Comparison of ENCODE assay signal across 19 cellular contexts in the genomic region with DNA sequence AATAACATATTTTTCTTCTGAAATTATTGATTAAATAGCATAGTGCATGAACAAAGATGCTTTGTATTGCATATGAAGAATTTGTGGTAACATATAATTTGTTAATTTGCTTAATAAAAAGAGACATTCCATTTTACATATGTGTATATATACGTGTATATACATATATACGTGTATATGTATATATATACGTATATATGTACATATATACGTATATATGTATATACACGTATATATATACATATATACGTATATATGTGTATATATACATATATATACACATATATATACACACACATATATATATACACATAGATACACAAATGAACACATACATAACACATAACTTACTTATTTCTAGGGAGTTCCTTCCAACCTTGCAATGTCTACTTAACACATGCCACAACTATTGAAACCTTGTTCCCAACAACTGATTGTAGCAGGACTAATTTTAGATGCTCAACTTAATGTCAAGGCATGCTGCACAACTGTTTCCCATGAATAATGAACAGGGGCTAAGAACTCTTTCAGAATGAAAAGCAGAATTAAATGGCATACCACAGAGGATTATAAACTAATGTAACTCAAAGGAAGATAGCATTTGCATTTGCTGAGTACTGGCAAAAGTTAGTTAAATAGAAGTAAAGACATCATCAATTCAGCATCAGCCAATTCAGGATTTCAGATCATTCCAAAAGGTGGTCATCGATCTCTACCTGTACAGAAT. TPM values are rescaled to one million over a fixed set of nuclear protein-coding genes. Genes with fewer than 3 reads are reported as not detected.
DNase-seq lines count a peak whose midpoint lies in the region; ATAC-seq, FAIRE-seq and TF ChIP-seq lines count a peak whose summit lies in the region.
"Had no signal": no experiment of that assay in that cellular context is flagged by ENCODE, and none has a peak within 500 bp of the region (broad histone marks: within the 10 kb centered on the region; RNA-seq: fewer than 3 reads in every experiment).

No MANE protein-coding gene starts in this region.

- no peaks in the 10 kb centered on the region for H3K36me3 ChIP-seq in osteoblast (ENCODE audit: insufficient read depth, low read length)
- H3K36me3 ChIP-seq: BE2C had no signal

- no peak for TF ChIP-seq CTCF in A549 (IDR thresholded peaks at IDR 0.05)
- no peak for TF ChIP-seq CTCF in osteoblast (IDR thresholded peaks at IDR 0.05; ENCODE audit: extremely low read depth, low read depth, low read length)

- H3K4me2 ChIP-seq in A549 (no peak overlapping the region), osteoblast (ENCODE audit: insufficient read depth, low read length) (no peak overlapping the region)
- H3K4me2 ChIP-seq: PC-9 had no signal

- no peak for DNase-seq in A549 (ENCODE audit: low read depth in 1 of 2, low spot score in 1 of 2)
- no peak for DNase-seq in osteoblast (ENCODE audit: insufficient read length, low spot score, missing footprints)
- no peak for DNase-seq in T-helper 1 cell
- DNase-seq in DMS79 (lab: John Stamatoyannopoulos, UW), result no peak
- no peak for DNase-seq in hippocampal formation (lab: John Stamatoyannopoulos, UW)
- DNase-seq: BE2C, GM23248, MM.1S, NCI-H1436 treated with DMSO at 0.1 percent for 48 hours, NCI-H2227 treated with DMSO at 0.1 percent for 48 hours, NCI-H510A treated with DMSO at 0.1 percent for 48 hours, NCI-H748 treated with DMSO at 0.1 percent for 48 hours, PC-9, RPMI8226, SHP77 had no signal

- CTCF ChIA-PET in A549 (lab: Yijun Ruan, JAX), result no interaction called here

- H3K9me3 ChIP-seq in A549 (no peaks in the 10 kb centered on the region), osteoblast (ENCODE audit: low read depth, low read length) (no peaks in the 10 kb centered on the region)
- H3K9me3 ChIP-seq: BE2C had no signal

- TF ChIP-seq POLR2A in A549 (IDR thresholded peaks at IDR 0.05; ENCODE audit: low read length), result no peak

- H3K27me3 ChIP-seq in osteoblast (ENCODE audit: insufficient read depth, low read length), result no peaks in the 10 kb centered on the region
- H3K27me3 ChIP-seq: BE2C had no signal

- H2AFZ ChIP-seq in osteoblast (ENCODE audit: low read length), result peak overlapping the region; percentile 67
- H2AFZ ChIP-seq: GM23248, PC-9 had no signal

- peaks cover 7% of the 10 kb centered on the region; the same call in 1 of the 3 replicates for H3K4me1 ChIP-seq in A549
- H3K4me1 ChIP-seq in osteoblast (ENCODE audit: insufficient read depth, low read length), result no peaks in the 10 kb centered on the region

- H3K4me3 ChIP-seq in A549 (no peak overlapping the region), osteoblast (ENCODE audit: insufficient read depth, low read length) (no peak overlapping the region)
- H3K4me3 ChIP-seq: GM23248, PC-9 had no signal

- H3K79me2 ChIP-seq in osteoblast (ENCODE audit: insufficient read depth, low read length), result no peaks in the 10 kb centered on the region

- POLR2A ChIA-PET in A549 (lab: Yijun Ruan, JAX), result no interaction called here

- no peak for TF ChIP-seq EP300 in A549 (IDR thresholded peaks at IDR 0.05)

- WGBS in A549 (ENCODE audit: missing lambda C conversion rate), result 88% methylated on average over 7 of the region's 7 CpGs

- no peak for TF ChIP-seq RAD21 in A549 (conservative IDR thresholded peaks at IDR 0.05 in 1 of 2, IDR thresholded peaks at IDR 0.05 in 1 of 2)

- ATAC-seq in A549, result no peak
- no peak for ATAC-seq in GM19397 (IDR thresholded peaks at IDR 0.05; ENCODE audit: unreplicated experiment)
- ATAC-seq: HCT116 had no signal

- H4K20me1 ChIP-seq in osteoblast (ENCODE audit: insufficient read depth, low read length), result no peaks in the 10 kb centered on the region

- peak; percentile 13 for FAIRE-seq in A549 (lab: Jason Lieb, UNC)
- peak; percentile 26 for FAIRE-seq in TTC549 (lab: Jason Lieb, UNC)
- FAIRE-seq in islet of Langerhans (lab: Jason Lieb, UNC), result peak; percentile 24

- H3K27ac ChIP-seq in A549 (no peak overlapping the region), osteoblast (ENCODE audit: low read depth, low read length) (no peak overlapping the region)
- H3K27ac ChIP-seq: GM23248, PC-9 had no signal

TF ChIP-seq in A549, 52 proteins besides CTCF, POLR2A, EP300 and RAD21:
- TF ChIP-seq, protein P1, sequence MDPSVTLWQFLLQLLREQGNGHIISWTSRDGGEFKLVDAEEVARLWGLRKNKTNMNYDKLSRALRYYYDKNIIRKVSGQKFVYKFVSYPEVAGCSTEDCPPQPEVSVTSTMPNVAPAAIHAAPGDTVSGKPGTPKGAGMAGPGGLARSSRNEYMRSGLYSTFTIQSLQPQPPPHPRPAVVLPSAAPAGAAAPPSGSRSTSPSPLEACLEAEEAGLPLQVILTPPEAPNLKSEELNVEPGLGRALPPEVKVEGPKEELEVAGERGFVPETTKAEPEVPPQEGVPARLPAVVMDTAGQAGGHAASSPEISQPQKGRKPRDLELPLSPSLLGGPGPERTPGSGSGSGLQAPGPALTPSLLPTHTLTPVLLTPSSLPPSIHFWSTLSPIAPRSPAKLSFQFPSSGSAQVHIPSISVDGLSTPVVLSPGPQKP (IDR thresholded peaks at IDR 0.05; ENCODE audit: low read depth, low read length), result no peak
- TF ChIP-seq, protein P2, sequence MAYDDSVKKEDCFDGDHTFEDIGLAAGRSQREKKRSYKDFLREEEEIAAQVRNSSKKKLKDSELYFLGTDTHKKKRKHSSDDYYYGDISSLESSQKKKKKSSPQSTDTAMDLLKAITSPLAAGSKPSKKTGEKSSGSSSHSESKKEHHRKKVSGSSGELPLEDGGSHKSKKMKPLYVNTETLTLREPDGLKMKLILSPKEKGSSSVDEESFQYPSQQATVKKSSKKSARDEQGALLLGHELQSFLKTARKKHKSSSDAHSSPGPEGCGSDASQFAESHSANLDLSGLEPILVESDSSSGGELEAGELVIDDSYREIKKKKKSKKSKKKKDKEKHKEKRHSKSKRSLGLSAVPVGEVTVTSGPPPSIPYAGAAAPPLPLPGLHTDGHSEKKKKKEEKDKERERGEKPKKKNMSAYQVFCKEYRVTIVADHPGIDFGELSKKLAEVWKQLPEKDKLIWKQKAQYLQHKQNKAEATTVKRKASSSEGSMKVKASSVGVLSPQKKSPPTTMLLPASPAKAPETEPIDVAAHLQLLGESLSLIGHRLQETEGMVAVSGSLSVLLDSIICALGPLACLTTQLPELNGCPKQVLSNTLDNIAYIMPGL (CRISPR knock-in tag; IDR thresholded peaks at IDR 0.05; ENCODE audit: borderline replicate concordance), result no peak
- TF ChIP-seq EHF (CRISPR knock-in tag; IDR thresholded peaks at IDR 0.05) (no peak), ZNF302 (CRISPR knock-in tag; IDR thresholded peaks at IDR 0.05) (no peak), KDM1A (IDR thresholded peaks at IDR 0.05; ENCODE audit: low read depth) (no peak), CBX2 (IDR thresholded peaks at IDR 0.05; ENCODE audit: borderline replicate concordance, low read depth) (no peak), RFX5 (IDR thresholded peaks at IDR 0.05) (no peak), FOSL2 (IDR thresholded peaks at IDR 0.05) (no peak), FOSL2 (CRISPR knock-in tag; IDR thresholded peaks at IDR 0.05) (no peak), NR3C1 (IDR thresholded peaks at IDR 0.05) (no peak), CBX8 (IDR thresholded peaks at IDR 0.05) (no peak), HEYL (CRISPR knock-in tag; IDR thresholded peaks at IDR 0.05) (no peak), KDM5A (IDR thresholded peaks at IDR 0.05) (no peak), HDAC2 (IDR thresholded peaks at IDR 0.05) (no peak), RCOR1 (IDR thresholded peaks at IDR 0.05; ENCODE audit: low read depth, low read length) (no peak), EHMT2 (IDR thresholded peaks at IDR 0.05; ENCODE audit: low read depth) (no peak)
- TF ChIP-seq, protein P3, sequence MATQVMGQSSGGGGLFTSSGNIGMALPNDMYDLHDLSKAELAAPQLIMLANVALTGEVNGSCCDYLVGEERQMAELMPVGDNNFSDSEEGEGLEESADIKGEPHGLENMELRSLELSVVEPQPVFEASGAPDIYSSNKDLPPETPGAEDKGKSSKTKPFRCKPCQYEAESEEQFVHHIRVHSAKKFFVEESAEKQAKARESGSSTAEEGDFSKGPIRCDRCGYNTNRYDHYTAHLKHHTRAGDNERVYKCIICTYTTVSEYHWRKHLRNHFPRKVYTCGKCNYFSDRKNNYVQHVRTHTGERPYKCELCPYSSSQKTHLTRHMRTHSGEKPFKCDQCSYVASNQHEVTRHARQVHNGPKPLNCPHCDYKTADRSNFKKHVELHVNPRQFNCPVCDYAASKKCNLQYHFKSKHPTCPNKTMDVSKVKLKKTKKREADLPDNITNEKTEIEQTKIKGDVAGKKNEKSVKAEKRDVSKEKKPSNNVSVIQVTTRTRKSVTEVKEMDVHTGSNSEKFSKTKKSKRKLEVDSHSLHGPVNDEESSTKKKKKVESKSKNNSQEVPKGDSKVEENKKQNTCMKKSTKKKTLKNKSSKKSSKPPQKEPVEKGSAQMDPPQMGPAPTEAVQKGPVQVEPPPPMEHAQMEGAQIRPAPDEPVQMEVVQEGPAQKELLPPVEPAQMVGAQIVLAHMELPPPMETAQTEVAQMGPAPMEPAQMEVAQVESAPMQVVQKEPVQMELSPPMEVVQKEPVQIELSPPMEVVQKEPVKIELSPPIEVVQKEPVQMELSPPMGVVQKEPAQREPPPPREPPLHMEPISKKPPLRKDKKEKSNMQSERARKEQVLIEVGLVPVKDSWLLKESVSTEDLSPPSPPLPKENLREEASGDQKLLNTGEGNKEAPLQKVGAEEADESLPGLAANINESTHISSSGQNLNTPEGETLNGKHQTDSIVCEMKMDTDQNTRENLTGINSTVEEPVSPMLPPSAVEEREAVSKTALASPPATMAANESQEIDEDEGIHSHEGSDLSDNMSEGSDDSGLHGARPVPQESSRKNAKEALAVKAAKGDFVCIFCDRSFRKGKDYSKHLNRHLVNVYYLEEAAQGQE (IDR thresholded peaks at IDR 0.05), result no peak

RNA-seq across cellular contexts. Expression of a gene that starts 17.4 kb away (rescaled TPM):
- 4.3 and 4.4 TPM in 2 replicates for polyA plus RNA-seq in A549 (2011; rRNA removed)
- polyA plus RNA-seq in A549 (2012; cell fraction: cytosol; rRNA removed), result 1.9 and 2.4 TPM in 2 replicates
- 5.2 and 5.7 TPM in 2 replicates for polyA plus RNA-seq in A549 (2012; cell fraction: nucleus; rRNA removed)
- polyA plus RNA-seq in A549 (2017; fragmentation: RNase III; extraction: RNeasy Plus Mini Kit Qiagen cat#74134 plus additional on column Dnase treatment), result 3.0 to 3.3 TPM (median 3.2 TPM) in 3 replicates
- 11.0 and 12.0 TPM in 2 replicates for polyA minus RNA-seq in A549 (2011; rRNA and poly(A)+ RNA removed)
- total RNA-seq in osteoblast, result 1.8 TPM in 2 replicates

RNA-seq across cellular contexts. Expression of a gene that starts 17.7 kb away (rescaled TPM):
- polyA plus RNA-seq in A549 (2011; rRNA removed) (26.4 and 26.8 TPM in 2 replicates), A549 (2017; fragmentation: RNase III; extraction: RNeasy Plus Mini Kit Qiagen cat#74134 plus additional on column Dnase treatment) (24.2 to 26.4 TPM (median 25.5 TPM) in 3 replicates)
- 23.3 and 25.2 TPM in 2 replicates for polyA plus RNA-seq in A549 (2012; cell fraction: cytosol; rRNA removed)
- 12.9 and 15.4 TPM in 2 replicates for polyA plus RNA-seq in A549 (2012; cell fraction: nucleus; rRNA removed)
- 6.7 and 6.9 TPM in 2 replicates for polyA minus RNA-seq in A549 (2011; rRNA and poly(A)+ RNA removed)
- total RNA-seq in osteoblast, result 15.2 and 18.3 TPM in 2 replicates
